In genomic region chrX:124406294-124407013, GRCh38 we compare ENCODE assay signal across 8 cellular contexts.
A peak's percentile ranks its signal among the peaks of the same experiment; 100 is the strongest.
DNase-seq lines count a peak whose midpoint lies in the region; ATAC-seq and TF ChIP-seq lines count a peak whose summit lies in the region.

No MANE protein-coding gene starts in this region.

- H3K4me1 ChIP-seq in lung (ENCODE audit: control insufficient read depth in 2 of 2, insufficient read depth in 2 of 2, low read length in 2 of 2) = no peaks in the 10 kb centered on the region

- CTCF ChIA-PET in activated CD4-positive, alpha-beta T cell treated with anti-CD3 and anti-CD28 coated beads for 36 hours (lab: Charles Lee) = interaction anchor here (0.7 to 3.7 kb wide), 10 partner anchors 11 to 889 kb away, joined by 3 to 26 read pairs (median 4); no protein-coding TSS in a partner anchor

- H3K27me3 ChIP-seq in lung (ENCODE audit: control insufficient read depth, insufficient read depth) = no peaks in the 10 kb centered on the region

- H3K4me1 Mint-ChIP-seq in activated CD4-positive, alpha-beta T cell treated with anti-CD3 and anti-CD28 coated beads for 36 hours = peaks cover 28% of the 10 kb centered on the region

- H3K4me3 ChIP-seq in choroid plexus epithelial cell (ENCODE audit: low read depth, low read length) = no peak overlapping the region
- H3K4me3 ChIP-seq in lung = no peak overlapping the region

- H3K9me3 ChIP-seq in lung (ENCODE audit: control insufficient read depth in 2 of 2, insufficient read depth in 1 of 2, low read length in 1 of 2) = no peaks in the 10 kb centered on the region

- no peaks in the 10 kb centered on the region for H3K36me3 ChIP-seq in lung (ENCODE audit: control insufficient read depth in 2 of 2, insufficient read depth in 2 of 2, low read length in 2 of 2)

- no peak overlapping the region for H3K4me3 Mint-ChIP-seq in activated CD4-positive, alpha-beta T cell treated with anti-CD3 and anti-CD28 coated beads for 36 hours

- H3K9me3 Mint-ChIP-seq in activated CD4-positive, alpha-beta T cell treated with anti-CD3 and anti-CD28 coated beads for 36 hours (ENCODE audit: low read depth) = no peaks in the 10 kb centered on the region

- no peak overlapping the region for H3K27ac ChIP-seq in lung (ENCODE audit: low read depth in 1 of 2, low read length in 1 of 2)

- peak; percentile 52 for TF ChIP-seq CTCF in choroid plexus epithelial cell (conservative IDR thresholded peaks at IDR 0.05; ENCODE audit: low read depth, low read length)
- peak; percentile 42 for TF ChIP-seq CTCF in lung (IDR thresholded peaks at IDR 0.05; ENCODE audit: control extremely low read depth, extremely low read depth)

- intact Hi-C loops in activated CD4-positive, alpha-beta T cell treated with anti-CD3 and anti-CD28 coated beads for 36 hours (cut with DNase I, micrococcal nuclease) = loop anchor here (2.0 to 10.0 kb wide), 5 partner anchors 328 to 888 kb away; no protein-coding TSS in a partner anchor

- POLR2A ChIA-PET in activated CD4-positive, alpha-beta T cell treated with anti-CD3 and anti-CD28 coated beads for 36 hours (lab: Charles Lee) = interaction anchor here (0.7 kb wide), 1 partner anchor 463 kb away, joined by 4 read pairs; no protein-coding TSS in a partner anchor

- H3K27me3 Mint-ChIP-seq in activated CD4-positive, alpha-beta T cell treated with anti-CD3 and anti-CD28 coated beads for 36 hours = no peaks in the 10 kb centered on the region

- H3K36me3 Mint-ChIP-seq in activated CD4-positive, alpha-beta T cell treated with anti-CD3 and anti-CD28 coated beads for 36 hours (ENCODE audit: low read depth) = peaks cover 5% of the 10 kb centered on the region

- 29 to 46% methylated on average over 12 of the region's 12 CpGs for WGBS in lung, 2 donors

- peak in 3 of 4 experiments; percentile 8 to 35 (median 18) for DNase-seq in activated CD4-positive, CD25-positive, alpha-beta regulatory T cell (lab: John Stamatoyannopoulos, UW)
- no peak for DNase-seq in activated CD4-positive, CD25-positive, alpha-beta regulatory T cell treated with anti-CD3 and anti-CD28 coated beads, Interleukin-2, amount 50 U/mL, for 72 hours
- DNase-seq in NCI-H2227 treated with DMSO at 0.1 percent for 48 hours (lab: John Stamatoyannopoulos, UW) = peak; percentile 73
- peak; percentile 76 for DNase-seq in activated CD4-positive, alpha-beta T cell treated with anti-CD3 and anti-CD28 coated beads for 36 hours
- peak; percentile 67 for DNase-seq in choroid plexus epithelial cell (ENCODE audit: low read depth)
- DNase-seq in lung (ENCODE audit: low spot score) = peak; percentile 68
- peak; percentile 36 to 39 for DNase-seq in stimulated activated CD8-positive, alpha-beta memory T cell treated with anti-CD3 and anti-CD28 coated beads, Interleukin-15, amount 100 ng/mL, for 48 hours (ENCODE audit: low read depth in 2 of 2)

- peak; percentile 88 for ATAC-seq in HG02970 (IDR thresholded peaks at IDR 0.05; ENCODE audit: low FRiP score, unreplicated experiment)
- ATAC-seq in activated CD4-positive, alpha-beta T cell treated with anti-CD3 and anti-CD28 coated beads for 36 hours = peak; percentile 99
- ATAC-seq in lung (ENCODE audit: insufficient read depth, low FRiP score) = peak; percentile 86

- H3K27ac Mint-ChIP-seq in activated CD4-positive, alpha-beta T cell treated with anti-CD3 and anti-CD28 coated beads for 36 hours = peak overlapping the region; percentile 47
